1 cellular context compared by ENCODE assay signal in the genomic region with DNA sequence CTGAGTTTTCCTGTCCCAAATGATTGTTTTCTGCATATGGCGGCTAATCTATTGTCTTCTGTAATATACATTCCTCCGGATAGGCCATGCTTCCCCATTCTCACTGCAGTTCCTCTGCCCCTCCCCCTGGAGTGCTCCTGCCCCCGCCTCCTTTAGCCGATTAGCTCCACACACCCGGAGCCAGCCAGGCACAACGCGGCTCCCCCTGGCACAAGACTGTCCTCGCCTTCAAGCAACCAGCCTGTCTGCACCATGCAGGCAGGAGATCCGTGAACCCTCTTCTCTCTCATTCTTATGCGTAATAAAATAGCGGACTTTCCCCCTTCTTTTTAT.
TF ChIP-seq lines count a peak whose summit lies in the region.

No MANE protein-coding gene starts in this region.

TF ChIP-seq in K562, 482 proteins besides CTCF, POLR2A, EP300 and RAD21 (continued from another document):
- TF ChIP-seq, protein P1, sequence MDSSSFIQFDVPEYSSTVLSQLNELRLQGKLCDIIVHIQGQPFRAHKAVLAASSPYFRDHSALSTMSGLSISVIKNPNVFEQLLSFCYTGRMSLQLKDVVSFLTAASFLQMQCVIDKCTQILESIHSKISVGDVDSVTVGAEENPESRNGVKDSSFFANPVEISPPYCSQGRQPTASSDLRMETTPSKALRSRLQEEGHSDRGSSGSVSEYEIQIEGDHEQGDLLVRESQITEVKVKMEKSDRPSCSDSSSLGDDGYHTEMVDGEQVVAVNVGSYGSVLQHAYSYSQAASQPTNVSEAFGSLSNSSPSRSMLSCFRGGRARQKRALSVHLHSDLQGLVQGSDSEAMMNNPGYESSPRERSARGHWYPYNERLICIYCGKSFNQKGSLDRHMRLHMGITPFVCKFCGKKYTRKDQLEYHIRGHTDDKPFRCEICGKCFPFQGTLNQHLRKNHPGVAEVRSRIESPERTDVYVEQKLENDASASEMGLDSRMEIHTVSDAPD (CRISPR knock-in tag; IDR thresholded peaks at IDR 0.05): no peak
- TF ChIP-seq TCFL5 (CRISPR knock-in tag; conservative IDR thresholded peaks at IDR 0.05): no peak
- TF ChIP-seq, protein P2, sequence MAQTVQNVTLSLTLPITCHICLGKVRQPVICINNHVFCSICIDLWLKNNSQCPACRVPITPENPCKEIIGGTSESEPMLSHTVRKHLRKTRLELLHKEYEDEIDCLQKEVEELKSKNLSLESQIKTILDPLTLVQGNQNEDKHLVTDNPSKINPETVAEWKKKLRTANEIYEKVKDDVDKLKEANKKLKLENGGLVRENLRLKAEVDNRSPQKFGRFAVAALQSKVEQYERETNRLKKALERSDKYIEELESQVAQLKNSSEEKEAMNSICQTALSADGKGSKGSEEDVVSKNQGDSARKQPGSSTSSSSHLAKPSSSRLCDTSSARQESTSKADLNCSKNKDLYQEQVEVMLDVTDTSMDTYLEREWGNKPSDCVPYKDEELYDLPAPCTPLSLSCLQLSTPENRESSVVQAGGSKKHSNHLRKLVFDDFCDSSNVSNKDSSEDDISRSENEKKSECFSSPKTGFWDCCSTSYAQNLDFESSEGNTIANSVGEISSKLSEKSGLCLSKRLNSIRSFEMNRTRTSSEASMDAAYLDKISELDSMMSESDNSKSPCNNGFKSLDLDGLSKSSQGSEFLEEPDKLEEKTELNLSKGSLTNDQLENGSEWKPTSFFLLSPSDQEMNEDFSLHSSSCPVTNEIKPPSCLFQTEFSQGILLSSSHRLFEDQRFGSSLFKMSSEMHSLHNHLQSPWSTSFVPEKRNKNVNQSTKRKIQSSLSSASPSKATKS (CRISPR knock-in tag; IDR thresholded peaks at IDR 0.05): no peak
- no peak for TF ChIP-seq ZNF224 (CRISPR knock-in tag; IDR thresholded peaks at IDR 0.05)
- no peak for TF ChIP-seq CBX5 (IDR thresholded peaks at IDR 0.05; ENCODE audit: borderline replicate concordance, low read depth)
- no peak for TF ChIP-seq MCM7 (IDR thresholded peaks at IDR 0.05)
- no peak for TF ChIP-seq HOXB6 (CRISPR knock-in tag; IDR thresholded peaks at IDR 0.05; ENCODE audit: borderline replicate concordance)
- TF ChIP-seq RBM22 (IDR thresholded peaks at IDR 0.05; ENCODE audit: low read depth, low read length, poor library complexity, severe bottlenecking): no peak
- no peak for TF ChIP-seq HEY1 (CRISPR knock-in tag; IDR thresholded peaks at IDR 0.05; ENCODE audit: borderline replicate concordance)
- no peak for TF ChIP-seq NFIC (IDR thresholded peaks at IDR 0.05)
- no peak for TF ChIP-seq ZNF121 (CRISPR knock-in tag; conservative IDR thresholded peaks at IDR 0.05)
- no peak for TF ChIP-seq MAZ (CRISPR knock-in tag; conservative IDR thresholded peaks at IDR 0.05 in 1 of 2, IDR thresholded peaks at IDR 0.05 in 1 of 2)
- TF ChIP-seq MXI1 (IDR thresholded peaks at IDR 0.05; ENCODE audit: low read depth, low read length): no peak
- TF ChIP-seq KAT8 (IDR thresholded peaks at IDR 0.05; ENCODE audit: low read depth): no peak
- no peak for TF ChIP-seq NUFIP1 (IDR thresholded peaks at IDR 0.05; ENCODE audit: partially characterized antibody)
- no peak for TF ChIP-seq ZNF766 (CRISPR knock-in tag; conservative IDR thresholded peaks at IDR 0.05)
- TF ChIP-seq, protein P3, sequence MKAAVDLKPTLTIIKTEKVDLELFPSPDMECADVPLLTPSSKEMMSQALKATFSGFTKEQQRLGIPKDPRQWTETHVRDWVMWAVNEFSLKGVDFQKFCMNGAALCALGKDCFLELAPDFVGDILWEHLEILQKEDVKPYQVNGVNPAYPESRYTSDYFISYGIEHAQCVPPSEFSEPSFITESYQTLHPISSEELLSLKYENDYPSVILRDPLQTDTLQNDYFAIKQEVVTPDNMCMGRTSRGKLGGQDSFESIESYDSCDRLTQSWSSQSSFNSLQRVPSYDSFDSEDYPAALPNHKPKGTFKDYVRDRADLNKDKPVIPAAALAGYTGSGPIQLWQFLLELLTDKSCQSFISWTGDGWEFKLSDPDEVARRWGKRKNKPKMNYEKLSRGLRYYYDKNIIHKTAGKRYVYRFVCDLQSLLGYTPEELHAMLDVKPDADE (conservative IDR thresholded peaks at IDR 0.05; ENCODE audit: control insufficient read depth, low read depth, low read length): no peak
- TF ChIP-seq, protein P4, sequence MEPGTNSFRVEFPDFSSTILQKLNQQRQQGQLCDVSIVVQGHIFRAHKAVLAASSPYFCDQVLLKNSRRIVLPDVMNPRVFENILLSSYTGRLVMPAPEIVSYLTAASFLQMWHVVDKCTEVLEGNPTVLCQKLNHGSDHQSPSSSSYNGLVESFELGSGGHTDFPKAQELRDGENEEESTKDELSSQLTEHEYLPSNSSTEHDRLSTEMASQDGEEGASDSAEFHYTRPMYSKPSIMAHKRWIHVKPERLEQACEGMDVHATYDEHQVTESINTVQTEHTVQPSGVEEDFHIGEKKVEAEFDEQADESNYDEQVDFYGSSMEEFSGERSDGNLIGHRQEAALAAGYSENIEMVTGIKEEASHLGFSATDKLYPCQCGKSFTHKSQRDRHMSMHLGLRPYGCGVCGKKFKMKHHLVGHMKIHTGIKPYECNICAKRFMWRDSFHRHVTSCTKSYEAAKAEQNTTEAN (CRISPR knock-in tag; IDR thresholded peaks at IDR 0.05): no peak
